ENCODE assay signal across 8 cellular contexts in genomic region chr6:140774080-140774505, GRCh38.
DNase-seq lines count a peak whose midpoint lies in the region; ATAC-seq and TF ChIP-seq lines count a peak whose summit lies in the region.

No MANE protein-coding gene starts in this region.

- no peak overlapping the region for H3K4me3 ChIP-seq in retinal pigment epithelial cell (ENCODE audit: low read length)

- no peak overlapping the region for H3K4me3 Mint-ChIP-seq in effector memory CD8-positive, alpha-beta T cell

- H3K27ac Mint-ChIP-seq in effector memory CD8-positive, alpha-beta T cell: no peak overlapping the region

- peaks cover 0 to 3% of the 10 kb centered on the region in 2 donors for H3K4me1 Mint-ChIP-seq in effector memory CD8-positive, alpha-beta T cell (ENCODE audit: low read depth in 2 of 2)

- H3K27me3 Mint-ChIP-seq in effector memory CD8-positive, alpha-beta T cell: no peaks in the 10 kb centered on the region

- H3K36me3 Mint-ChIP-seq in effector memory CD8-positive, alpha-beta T cell (ENCODE audit: insufficient read depth): no peaks in the 10 kb centered on the region

- no peaks in the 10 kb centered on the region for H3K9me3 Mint-ChIP-seq in effector memory CD8-positive, alpha-beta T cell

- CTCF ChIA-PET in HEK293T (lab: Yijun Ruan, JAX): no interaction called here

- ATAC-seq in effector memory CD8-positive, alpha-beta T cell (replicated peaks): peak; percentile 81

- TF ChIP-seq CTCF in retinal pigment epithelial cell (conservative IDR thresholded peaks at IDR 0.05; ENCODE audit: low read depth, low read length): no peak

- peak; percentile 6 for DNase-seq in NCI-H748 (lab: John Stamatoyannopoulos, UW; ENCODE audit: unreplicated experiment)
- no peak for DNase-seq in NCI-H748 treated with DMSO at 0.1 percent for 48 hours (lab: John Stamatoyannopoulos, UW)
- DNase-seq in HEK293T (ENCODE audit: extremely low spot score): peak; percentile 9
- DNase-seq in MV-4-11 (lab: John Stamatoyannopoulos, UW): peak; percentile 82
- no peak for DNase-seq in effector memory CD8-positive, alpha-beta T cell
- peak; percentile 58 for DNase-seq in retinal pigment epithelial cell (ENCODE audit: low read depth)
- no peak for DNase-seq in T-helper 9 cell
- DNase-seq in central memory CD4-positive, alpha-beta T cell: no peak

- POLR2A ChIA-PET in HEK293T (lab: Yijun Ruan, JAX): no interaction called here

TF ChIP-seq in HEK293T, 16 proteins besides CTCF, POLR2A, EP300 and RAD21:
- TF ChIP-seq BHLHE40 (IDR thresholded peaks at IDR 0.05; ENCODE audit: borderline replicate concordance) (no peak), ARNT (IDR thresholded peaks at IDR 0.05) (no peak), SP1 (IDR thresholded peaks at IDR 0.05) (no peak), PKNOX1 (IDR thresholded peaks at IDR 0.05) (no peak), HDGF (IDR thresholded peaks at IDR 0.05; ENCODE audit: borderline replicate concordance) (no peak), FOXK2 (IDR thresholded peaks at IDR 0.05) (no peak), ELF4 (IDR thresholded peaks at IDR 0.05) (no peak), L3MBTL2 (conservative IDR thresholded peaks at IDR 0.05) (no peak), ZNF384 (IDR thresholded peaks at IDR 0.05) (no peak), LEF1 (IDR thresholded peaks at IDR 0.05; ENCODE audit: borderline replicate concordance) (no peak), TARDBP (IDR thresholded peaks at IDR 0.05) (no peak), FOXA1 (IDR thresholded peaks at IDR 0.05) (no peak), CTBP1 (IDR thresholded peaks at IDR 0.05; ENCODE audit: borderline replicate concordance) (no peak), NFRKB (IDR thresholded peaks at IDR 0.05) (no peak), FOXM1 (IDR thresholded peaks at IDR 0.05; ENCODE audit: borderline replicate concordance) (no peak), SUZ12 (IDR thresholded peaks at IDR 0.05) (no peak)

Comparison
In these comparisons a context has a peak if more than half of its experiments do, and no peak if none do; other contexts are left out.
1. DNase-seq: peak in NCI-H748 (single experiment), HEK293T (single experiment), MV-4-11 (single experiment) and retinal pigment epithelial cell (single experiment); none in NCI-H748 treated with DMSO at 0.1 percent for 48 hours (single experiment), effector memory CD8-positive, alpha-beta T cell (0 of 3), T-helper 9 cell (single experiment) and central memory CD4-positive, alpha-beta T cell (single experiment).